Comparison of ENCODE assay signal across 8 cellular contexts in the genomic region with DNA sequence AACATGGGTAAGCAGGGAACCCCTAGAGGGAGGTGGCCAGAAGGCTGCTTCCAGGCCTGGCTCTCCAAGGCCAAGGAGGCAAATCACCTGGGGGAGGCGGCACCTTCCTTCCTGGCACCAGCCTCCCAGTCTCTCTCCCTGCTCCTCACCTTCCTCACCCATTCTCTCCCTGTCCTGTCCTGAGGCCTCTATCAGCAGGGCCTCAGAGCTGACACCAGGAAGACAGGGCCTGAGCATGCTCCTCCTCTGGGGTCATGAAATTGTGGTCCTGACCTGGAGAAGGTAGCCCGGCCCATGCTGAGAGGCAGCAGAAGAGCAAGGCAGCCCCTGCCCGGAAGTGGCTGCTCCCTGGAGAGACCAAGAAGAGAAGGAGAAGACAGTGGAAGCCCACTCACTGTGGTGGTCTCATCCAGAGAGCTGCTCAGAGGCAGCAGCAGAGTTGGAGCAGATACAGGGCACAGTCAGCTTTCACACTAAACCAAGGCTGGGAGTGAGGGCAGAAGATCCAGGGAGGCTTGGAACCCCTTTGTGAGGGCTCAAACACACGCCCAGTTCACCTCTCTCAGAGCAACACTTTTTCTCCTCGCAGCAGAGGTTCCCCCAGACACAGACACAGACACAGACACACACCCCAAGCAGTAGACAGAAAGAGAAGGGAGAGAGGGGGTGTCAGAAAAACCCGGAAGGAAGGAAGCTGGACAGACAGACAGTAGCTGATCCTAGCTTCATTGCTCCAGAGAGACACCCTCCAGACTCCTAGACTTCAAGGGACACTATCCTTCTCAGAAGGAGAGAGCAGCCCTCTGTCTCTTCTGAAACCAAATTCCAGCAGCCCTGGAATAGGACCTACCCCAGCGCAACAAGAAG. TPM values are rescaled to one million over a fixed set of nuclear protein-coding genes. Genes with fewer than 3 reads are reported as not detected.
DNase-seq lines count a peak whose midpoint lies in the region; ATAC-seq and TF ChIP-seq lines count a peak whose summit lies in the region.

No MANE protein-coding gene starts in this region.

- peaks cover 70% of the 10 kb centered on the region for H3K4me1 Mint-ChIP-seq in osteocyte (ENCODE audit: unreplicated experiment)

- DNase-seq in EL: peak; percentile 34
- DNase-seq in SK-N-MC (ENCODE audit: low read depth, low spot score): no peak
- DNase-seq in osteocyte (ENCODE audit: extremely low spot score, unreplicated experiment): no peak
- no peak for DNase-seq in AG08395 (ENCODE audit: low spot score)

- H3K27ac ChIP-seq in SK-N-MC: no peak overlapping the region; the same call in 1 of the 2 replicates
- H3K27ac ChIP-seq in esophagus (ENCODE audit: low read depth in 2 of 2, low read length in 1 of 2): peak overlapping the region; percentile 98 to 99

- H3K4me1 ChIP-seq in esophagus (ENCODE audit: control insufficient read depth in 2 of 2, insufficient read depth in 2 of 2, low read length in 1 of 2): peaks cover 15 to 38% of the 10 kb centered on the region in 2 donors

- no peaks in the 10 kb centered on the region for H3K27me3 ChIP-seq in esophagus (ENCODE audit: control insufficient read depth in 1 of 2, insufficient read depth in 2 of 2, low read length in 2 of 2)

- peak overlapping the region; percentile 90 for H3K27ac Mint-ChIP-seq in osteocyte (ENCODE audit: unreplicated experiment)

- peak overlapping the region; percentile 97 for H3K4me3 Mint-ChIP-seq in osteocyte (ENCODE audit: unreplicated experiment)

- no peak for ATAC-seq in HG03565 (IDR thresholded peaks at IDR 0.05; ENCODE audit: unreplicated experiment)
- no peak for ATAC-seq in GM21576 (IDR thresholded peaks at IDR 0.05; ENCODE audit: unreplicated experiment)
- no peak for ATAC-seq in HG02678 (IDR thresholded peaks at IDR 0.05; ENCODE audit: unreplicated experiment)

- no peaks in the 10 kb centered on the region for H3K36me3 ChIP-seq in SK-N-MC (ENCODE audit: insufficient read depth, low read length)
- H3K36me3 ChIP-seq in esophagus (ENCODE audit: control insufficient read depth in 2 of 2, insufficient read depth in 2 of 2, low read length in 1 of 2): no peaks in the 10 kb centered on the region

- H3K4me3 ChIP-seq in SK-N-MC (peak overlapping the region; percentile 90), esophagus (ENCODE audit: low read depth in 1 of 2, low read length in 2 of 2) (peak overlapping the region; percentile 90 to 95)

- no peaks in the 10 kb centered on the region for H3K27me3 Mint-ChIP-seq in osteocyte (ENCODE audit: unreplicated experiment)

- no peaks in the 10 kb centered on the region for H3K9me3 Mint-ChIP-seq in osteocyte (ENCODE audit: unreplicated experiment)

- peak overlapping the region; percentile 84 for H3K9ac ChIP-seq in SK-N-MC (ENCODE audit: insufficient read length)

- no peak for TF ChIP-seq CTCF in osteocyte (IDR thresholded peaks at IDR 0.05)

- WGBS in esophagus, 2 donors: 4 to 5% methylated on average over 7 of the region's 7 CpGs

- peaks cover 2% of the 10 kb centered on the region for H3K36me3 Mint-ChIP-seq in osteocyte (ENCODE audit: unreplicated experiment)

- H3K9me3 ChIP-seq in SK-N-MC (ENCODE audit: low read depth, low read length): no peaks in the 10 kb centered on the region
- H3K9me3 ChIP-seq in esophagus (ENCODE audit: control insufficient read depth in 2 of 2, insufficient read depth in 1 of 2, low read depth in 1 of 2, low read length in 1 of 2): no peaks in the 10 kb centered on the region

RNA-seq across cellular contexts. Expression of gene BCL9L, which starts 1.8 kb away (rescaled TPM):
- polyA plus RNA-seq in esophagus: 10 to 100 TPM in 1 of 2 donors, 1 to 10 TPM in 1; 8.5 to 30.4 TPM
- total RNA-seq in osteocyte: 115 and 122 TPM in 2 replicates

RNA-seq across cellular contexts. Expression of gene UPK2, which starts 32.1 kb away (rescaled TPM):
- 10 to 100 TPM in 1 of 2 donors, 1 to 10 TPM in 1; 1.1 to 11.2 TPM for polyA plus RNA-seq in esophagus
- 0.42 and 0.86 TPM in 2 replicates for total RNA-seq in osteocyte

RNA-seq across cellular contexts. Expression of gene CXCR5, which starts 40.3 kb away (rescaled TPM):
- under 1 TPM; 0.11 to 0.18 TPM for polyA plus RNA-seq in esophagus
- not detected in 2 replicates for total RNA-seq in osteocyte

RNA-seq across cellular contexts. Expression of gene FOXR1, which starts 47.6 kb away (rescaled TPM):
- not detected for polyA plus RNA-seq in esophagus
- total RNA-seq in osteocyte: not detected in 2 replicates
